20 cellular contexts compared by ENCODE assay signal in the genomic region with DNA sequence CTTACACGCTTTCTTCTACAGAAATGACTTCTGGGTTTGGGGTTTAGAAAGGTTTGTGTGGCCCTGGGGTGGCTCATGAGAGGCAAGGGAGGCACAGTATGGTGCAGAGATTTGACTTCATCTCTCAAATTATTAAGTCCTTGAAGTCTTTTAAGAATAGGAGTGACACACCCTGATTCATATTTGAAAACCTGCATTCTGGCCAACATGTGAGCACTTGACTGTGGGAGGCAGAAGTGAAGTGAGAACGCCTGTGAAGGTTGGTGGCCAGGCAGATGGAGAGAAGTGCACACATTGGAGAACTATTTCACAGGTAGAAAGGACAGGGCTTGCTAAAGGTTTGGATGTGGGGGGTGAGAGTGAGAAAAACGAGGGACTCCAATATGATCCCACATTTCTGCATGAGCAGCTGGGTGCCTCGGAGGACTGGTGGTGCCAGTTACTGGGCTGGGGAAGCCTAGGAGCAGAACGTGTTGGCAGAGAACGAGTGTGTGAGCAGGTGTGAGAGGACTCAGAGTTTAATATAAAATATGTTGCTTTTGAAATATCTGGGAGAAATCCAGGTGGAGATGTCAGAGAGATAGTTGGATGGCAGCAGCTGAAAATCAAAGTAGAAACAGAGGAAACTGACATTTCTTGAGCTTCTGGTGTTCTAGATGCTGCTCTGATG.
"Had no signal": no experiment of that assay in that cellular context is flagged by ENCODE, and none has a peak within 500 bp of the region (broad histone marks: within the 10 kb centered on the region; RNA-seq: fewer than 3 reads in every experiment).

No MANE protein-coding gene starts in this region.

- ATAC-seq: T-cell had no signal

- FAIRE-seq: RCC 7860 had no signal

- DNase-seq: KBM-7, MG63, NCI-H1092, NCI-H1105 treated with DMSO at 0.1 percent for 48 hours, NCI-H1436, NCI-H187, NCI-H2029, NCI-H2081 treated with DMSO at 0.1 percent for 48 hours, NCI-H2171, NCI-H345, NCI-H446 treated with DMSO at 0.1 percent for 48 hours, NCI-H510A treated with DMSO at 0.1 percent for 48 hours, NCI-H526, NCI-H82, RPMI8226, SHP77, SK-N-SH, SW 1271, T-cell had no signal

- H3K9me2 ChIP-seq: SK-N-SH had no signal

- H3K9ac ChIP-seq: SK-N-SH had no signal

- H3K27me3 ChIP-seq: MG63 had no signal

- H3K4me2 ChIP-seq: SK-N-SH had no signal

- H3K9me3 ChIP-seq: MG63, SK-N-SH had no signal

- H3K36me3 ChIP-seq: MG63 had no signal

- H3K4me3 ChIP-seq: MG63 had no signal
